In genomic region chr12:27899151-27899661, GRCh38 we compare ENCODE assay signal across 14 cellular contexts.
DNase-seq lines count a peak whose midpoint lies in the region; ATAC-seq and TF ChIP-seq lines count a peak whose summit lies in the region.
"Had no signal": no experiment of that assay in that cellular context is flagged by ENCODE, and none has a peak within 500 bp of the region (broad histone marks: within the 10 kb centered on the region; RNA-seq: fewer than 3 reads in every experiment).

No MANE protein-coding gene starts in this region.

- no peak overlapping the region for H3K27ac ChIP-seq in uterus

- H3K9me3 ChIP-seq in HAP-1: no peaks in the 10 kb centered on the region
- no peaks in the 10 kb centered on the region for H3K9me3 ChIP-seq in uterus
- H3K9me3 ChIP-seq: right lobe of liver had no signal

- peaks cover 14% of the 10 kb centered on the region for H3K4me1 Mint-ChIP-seq in nephron progenitor cell

- no peaks in the 10 kb centered on the region for H3K9me3 Mint-ChIP-seq in nephron progenitor cell
- H3K9me3 Mint-ChIP-seq: endodermal cell; stimulated activated memory B cell treated with anti-CD40 and anti-IgM and Interleukin-4, amounts not matched to agents 10 μg/mL and 1 μg/mL and 100 μg/mL, for 72 hours; T-helper 2 cell treated with Interferon-gamma antibody and Interleukin-4, amounts not matched to agents 5 μg/mL and 100 μg/mL, for 36 hours had no signal

- ATAC-seq in GM19397 (IDR thresholded peaks at IDR 0.05; ENCODE audit: unreplicated experiment): no peak
- ATAC-seq: stimulated activated memory B cell treated with anti-CD40 and anti-IgM and Interleukin-4, amounts not matched to agents 10 μg/mL and 1 μg/mL and 100 μg/mL, for 72 hours had no signal

- H3K4me1 ChIP-seq in HAP-1 (no peaks in the 10 kb centered on the region), uterus (no peaks in the 10 kb centered on the region)

- peak; percentile 1 for TF ChIP-seq CTCF in cardiac fibroblast (IDR thresholded peaks at IDR 0.05; ENCODE audit: low read depth, low read length)
- TF ChIP-seq CTCF in nephron progenitor cell (IDR thresholded peaks at IDR 0.05): no peak
- no peak for TF ChIP-seq CTCF in uterus (IDR thresholded peaks at IDR 0.05)

- H3K27me3 ChIP-seq in HAP-1 (ENCODE audit: low read depth) (no peaks in the 10 kb centered on the region), uterus (no peaks in the 10 kb centered on the region)
- H3K27me3 ChIP-seq: right lobe of liver had no signal

- peak overlapping the region; percentile 30 for H3K27ac Mint-ChIP-seq in nephron progenitor cell
- H3K27ac Mint-ChIP-seq: endodermal cell; stimulated activated memory B cell treated with anti-CD40 and anti-IgM and Interleukin-4, amounts not matched to agents 10 μg/mL and 1 μg/mL and 100 μg/mL, for 72 hours; T-helper 2 cell treated with Interferon-gamma antibody and Interleukin-4, amounts not matched to agents 5 μg/mL and 100 μg/mL, for 36 hours had no signal

- TF ChIP-seq POLR2A in uterus (IDR thresholded peaks at IDR 0.05): no peak

- no peaks in the 10 kb centered on the region for H3K27me3 Mint-ChIP-seq in nephron progenitor cell (ENCODE audit: low read depth, poor library complexity)

- in situ Hi-C loops in HAP-1 (cut with MboI; ENCODE audit: low sequenced_read_pairs): no loop called here

- no peaks in the 10 kb centered on the region for H3K36me3 ChIP-seq in HAP-1 (replicated peaks)
- H3K36me3 ChIP-seq in uterus: no peaks in the 10 kb centered on the region
- H3K36me3 ChIP-seq: right lobe of liver had no signal

- no peaks in the 10 kb centered on the region for H3K36me3 Mint-ChIP-seq in nephron progenitor cell (ENCODE audit: low read depth)
- H3K36me3 Mint-ChIP-seq: stimulated activated memory B cell treated with anti-CD40 and anti-IgM and Interleukin-4, amounts not matched to agents 10 μg/mL and 1 μg/mL and 100 μg/mL, for 72 hours had no signal

- DNase-seq in EL (peak; percentile 92), NCI-H1694 (lab: John Stamatoyannopoulos, UW) (peak; percentile 56), cardiac fibroblast (ENCODE audit: low read depth in 2 of 2) (peak; percentile 97 to 99), nephron progenitor cell (no peak), HAP-1 (ENCODE audit: low spot score in 2 of 2) (no peak), uterus (no peak), superior temporal gyrus (ENCODE audit: extremely low spot score) (no peak)
- DNase-seq: endodermal cell, NCI-H510A, right lobe of liver had no signal

- H3K4me3 ChIP-seq in cardiac fibroblast (replicated peaks in 1 of 2; ENCODE audit: low read depth in 2 of 2, low read length in 2 of 2) (no peak overlapping the region), HAP-1 (no peak overlapping the region), uterus (no peak overlapping the region)
- H3K4me3 ChIP-seq: lung, right lobe of liver had no signal

- intact Hi-C loops in uterus (cut with DNase I; ENCODE audit: low total_unique reads): no loop called here

- no peak overlapping the region for H3K4me3 Mint-ChIP-seq in nephron progenitor cell
- H3K4me3 Mint-ChIP-seq: endodermal cell; stimulated activated memory B cell treated with anti-CD40 and anti-IgM and Interleukin-4, amounts not matched to agents 10 μg/mL and 1 μg/mL and 100 μg/mL, for 72 hours; T-helper 2 cell treated with Interferon-gamma antibody and Interleukin-4, amounts not matched to agents 5 μg/mL and 100 μg/mL, for 36 hours had no signal

Comparison
In these comparisons a context has a peak if more than half of its experiments do, and no peak if none do; other contexts are left out.
1. DNase-seq: peak in EL (single experiment), NCI-H1694 (single experiment) and cardiac fibroblast (2 of 2); none in nephron progenitor cell (single experiment), HAP-1 (0 of 2), uterus (0 of 2) and superior temporal gyrus (single experiment).